Comparison of ENCODE assay signal across 18 cellular contexts in genomic region chr14:96637521-96637920, GRCh38.
"Had no signal": no experiment of that assay in that cellular context is flagged by ENCODE, and none has a peak within 500 bp of the region (broad histone marks: within the 10 kb centered on the region; RNA-seq: fewer than 3 reads in every experiment).

No MANE protein-coding gene starts in this region.

- H3K27me3 Mint-ChIP-seq: activated naive CD8-positive, alpha-beta T cell; naive B cell; stimulated activated naive CD8-positive, alpha-beta T cell treated with anti-CD3 and anti-CD28 coated beads, Interleukin-15, amount 100 ng/mL, for 72 hours had no signal

- H3K27ac Mint-ChIP-seq: activated CD8-positive, alpha-beta T cell treated with anti-CD3 and anti-CD28 coated beads, Interleukin-2, amount 10 ng/mL, durations not matched to agents 7 days and 5 days; activated naive CD8-positive, alpha-beta T cell; effector memory CD8-positive, alpha-beta T cell; naive B cell; stimulated activated naive CD8-positive, alpha-beta T cell treated with anti-CD3 and anti-CD28 coated beads, Interleukin-15, amount 100 ng/mL, for 72 hours; T-helper 2 cell treated with Interferon-gamma antibody and Interleukin-4, amounts not matched to agents 5 μg/mL and 100 μg/mL, for 36 hours had no signal

- H3K4me1 Mint-ChIP-seq: naive B cell; neural crest cell; stimulated activated naive CD8-positive, alpha-beta T cell treated with anti-CD3 and anti-CD28 coated beads, Interleukin-15, amount 100 ng/mL, for 72 hours had no signal

- H3K4me3 Mint-ChIP-seq: activated CD8-positive, alpha-beta T cell treated with anti-CD3 and anti-CD28 coated beads, Interleukin-2, amount 10 ng/mL, durations not matched to agents 7 days and 5 days; activated naive CD8-positive, alpha-beta T cell; effector memory CD8-positive, alpha-beta T cell; naive B cell; neural crest cell; stimulated activated naive CD8-positive, alpha-beta T cell treated with anti-CD3 and anti-CD28 coated beads, Interleukin-15, amount 100 ng/mL, for 72 hours; T-helper 2 cell treated with Interferon-gamma antibody and Interleukin-4, amounts not matched to agents 5 μg/mL and 100 μg/mL, for 36 hours had no signal

- DNase-seq: activated CD4-positive, alpha-beta T cell treated with anti-CD3 and anti-CD28 coated beads for 4 hours; activated CD8-positive, alpha-beta T cell treated with anti-CD3 and anti-CD28 coated beads, Interleukin-2, amount 10 ng/mL, durations not matched to agents 7 days and 5 days; dermis blood vessel endothelial cell; effector memory CD8-positive, alpha-beta T cell; foreskin fibroblast; glutamatergic neuron; hippocampal formation; kidney; left ventricle myocardium inferior; naive B cell; right cardiac atrium; stimulated activated CD4-positive, alpha-beta T cell treated with anti-CD3 and anti-CD28 coated beads, Interleukin-15, amount 100 ng/mL, for 24 hours; stimulated activated CD4-positive, alpha-beta T cell treated with anti-CD3 and anti-CD28 coated beads, Interleukin-4, amount 100 ng/mL, for 1 hour; stimulated activated naive CD8-positive, alpha-beta T cell treated with anti-CD3 and anti-CD28 coated beads, Interleukin-15, amount 100 ng/mL, for 72 hours; testis had no signal

- H3K9me3 Mint-ChIP-seq: effector memory CD8-positive, alpha-beta T cell; stimulated activated naive CD8-positive, alpha-beta T cell treated with anti-CD3 and anti-CD28 coated beads, Interleukin-15, amount 100 ng/mL, for 72 hours; T-helper 2 cell treated with Interferon-gamma antibody and Interleukin-4, amounts not matched to agents 5 μg/mL and 100 μg/mL, for 36 hours had no signal

- ATAC-seq: activated CD8-positive, alpha-beta T cell treated with anti-CD3 and anti-CD28 coated beads, Interleukin-2, amount 10 ng/mL, durations not matched to agents 7 days and 5 days; effector memory CD8-positive, alpha-beta T cell; right cardiac atrium; stimulated activated naive CD8-positive, alpha-beta T cell treated with anti-CD3 and anti-CD28 coated beads, Interleukin-15, amount 100 ng/mL, for 72 hours had no signal

- H3K36me3 Mint-ChIP-seq: activated naive CD8-positive, alpha-beta T cell; naive B cell had no signal
